Comparison of ENCODE assay signal across 8 cellular contexts in genomic region chr19:9309974-9310446, GRCh38. TPM values are rescaled to one million over a fixed set of nuclear protein-coding genes. Genes with fewer than 3 reads are reported as not detected.
A peak's percentile ranks its signal among the peaks of the same experiment; 100 is the strongest.
DNase-seq lines count a peak whose midpoint lies in the region; ATAC-seq and TF ChIP-seq lines count a peak whose summit lies in the region.

No MANE protein-coding gene starts in this region.

- H3K27me3 Mint-ChIP-seq in activated T-cell treated with anti-CD3 and anti-CD28 coated beads, Interleukin-2, amount 50 U/mL, for 4 hours (ENCODE audit: low read depth), result no peaks in the 10 kb centered on the region

- TF ChIP-seq RAD21 in liver (IDR thresholded peaks at IDR 0.05), result no peak

- TF ChIP-seq CTCF in liver (IDR thresholded peaks at IDR 0.05; ENCODE audit: low read depth, low read length, missing input control), result no peak

- peaks cover 8 to 27% (median 13%) of the 10 kb centered on the region in 4 donors for H3K9me3 ChIP-seq in liver (ENCODE audit: control insufficient read depth in 4 of 4, low read length in 3 of 4)

- H3K4me1 ChIP-seq in liver (ENCODE audit: control insufficient read depth in 4 of 4, insufficient read depth in 4 of 4, low read length in 3 of 4), result peaks cover 0 to 4% (median 1%) of the 10 kb centered on the region in 4 donors

- peak overlapping the region; percentile 75 to 77 for H3K27ac ChIP-seq in liver (ENCODE audit: low read depth in 1 of 2, low read length in 2 of 2)

- ATAC-seq in activated T-cell treated with anti-CD3 and anti-CD28 coated beads, Interleukin-2, amount 50 U/mL, for 4 hours, result peak; percentile 77 to 79
- ATAC-seq in HG02642 (IDR thresholded peaks at IDR 0.05; ENCODE audit: poor library complexity, unreplicated experiment) (peak; percentile 66), SK-N-SH treated with all-trans-retinoic acid at 6 μM for 48 hours (peak; percentile 92)

- peaks cover 9% of the 10 kb centered on the region for H3K9me3 Mint-ChIP-seq in activated T-cell treated with anti-CD3 and anti-CD28 coated beads, Interleukin-2, amount 50 U/mL, for 4 hours

- H3K4me3 ChIP-seq in liver (ENCODE audit: low read depth in 1 of 3, low read length in 3 of 3), result peak overlapping the region; percentile 66 to 78 (median 76)

- no peaks in the 10 kb centered on the region for H3K36me3 ChIP-seq in liver (ENCODE audit: control insufficient read depth in 4 of 4, insufficient read depth in 3 of 4, low read depth in 1 of 4, low read length in 3 of 4)

- no peaks in the 10 kb centered on the region for H3K27me3 ChIP-seq in liver (ENCODE audit: control insufficient read depth in 4 of 4, insufficient read depth in 4 of 4, low read length in 3 of 4)

- H3K4me1 Mint-ChIP-seq in activated T-cell treated with anti-CD3 and anti-CD28 coated beads, Interleukin-2, amount 50 U/mL, for 4 hours (ENCODE audit: low read depth), result peaks cover 16% of the 10 kb centered on the region

- H3K4me3 Mint-ChIP-seq in activated T-cell treated with anti-CD3 and anti-CD28 coated beads, Interleukin-2, amount 50 U/mL, for 4 hours, result peak overlapping the region; percentile 88

- no peak overlapping the region for H3K9ac ChIP-seq in liver (ENCODE audit: low read depth in 1 of 2, low read length in 2 of 2)

- WGBS in liver, result 12% methylated on average over 13 of the region's 13 CpGs

- DNase-seq in activated T-cell treated with anti-CD3 and anti-CD28 coated beads, Interleukin-2, amount 50 U/mL, for 4 hours, result peak; percentile 79
- DNase-seq in activated T-cell treated with anti-CD3 and anti-CD28 coated beads, Interleukin-2, amount 50 U/mL, for 48 hours, result no peak
- DNase-seq in NCI-H1092 treated with DMSO at 0.1 percent for 48 hours (lab: John Stamatoyannopoulos, UW) (peak; percentile 99), dermis blood vessel endothelial cell (peak; percentile 93)
- peak; percentile 93 for DNase-seq in stimulated activated CD8-positive, alpha-beta memory T cell treated with anti-CD3 and anti-CD28 coated beads, Interleukin-4, amount 100 ng/mL, for 48 hours

- peaks cover 12% of the 10 kb centered on the region for H3K36me3 Mint-ChIP-seq in activated T-cell treated with anti-CD3 and anti-CD28 coated beads, Interleukin-2, amount 50 U/mL, for 4 hours (ENCODE audit: insufficient read depth)

TF ChIP-seq in SK-N-SH treated with all-trans-retinoic acid at 6 μM for 48 hours, 23 proteins besides CTCF, POLR2A, EP300 and RAD21 (continues in another document):
- TF ChIP-seq ZC3H10 (CRISPR knock-in tag; IDR thresholded peaks at IDR 0.05) (no peak), CSDC2 (CRISPR knock-in tag; IDR thresholded peaks at IDR 0.05) (no peak), GLIS3 (CRISPR knock-in tag; IDR thresholded peaks at IDR 0.05) (no peak), ZNF565 (CRISPR knock-in tag; conservative IDR thresholded peaks at IDR 0.05; ENCODE audit: low read depth) (no peak), ARNTL (CRISPR knock-in tag; IDR thresholded peaks at IDR 0.05; ENCODE audit: borderline replicate concordance, low read depth) (no peak), ZNF8 (CRISPR knock-in tag; IDR thresholded peaks at IDR 0.05) (no peak), BACH2 (CRISPR knock-in tag; IDR thresholded peaks at IDR 0.05; ENCODE audit: borderline replicate concordance) (no peak), RARB (CRISPR knock-in tag; IDR thresholded peaks at IDR 0.05) (no peak), ESRRG (CRISPR knock-in tag; IDR thresholded peaks at IDR 0.05) (no peak), ZNF70 (CRISPR knock-in tag; IDR thresholded peaks at IDR 0.05) (no peak), ISL1 (CRISPR knock-in tag; IDR thresholded peaks at IDR 0.05) (no peak)
- TF ChIP-seq, protein P1, sequence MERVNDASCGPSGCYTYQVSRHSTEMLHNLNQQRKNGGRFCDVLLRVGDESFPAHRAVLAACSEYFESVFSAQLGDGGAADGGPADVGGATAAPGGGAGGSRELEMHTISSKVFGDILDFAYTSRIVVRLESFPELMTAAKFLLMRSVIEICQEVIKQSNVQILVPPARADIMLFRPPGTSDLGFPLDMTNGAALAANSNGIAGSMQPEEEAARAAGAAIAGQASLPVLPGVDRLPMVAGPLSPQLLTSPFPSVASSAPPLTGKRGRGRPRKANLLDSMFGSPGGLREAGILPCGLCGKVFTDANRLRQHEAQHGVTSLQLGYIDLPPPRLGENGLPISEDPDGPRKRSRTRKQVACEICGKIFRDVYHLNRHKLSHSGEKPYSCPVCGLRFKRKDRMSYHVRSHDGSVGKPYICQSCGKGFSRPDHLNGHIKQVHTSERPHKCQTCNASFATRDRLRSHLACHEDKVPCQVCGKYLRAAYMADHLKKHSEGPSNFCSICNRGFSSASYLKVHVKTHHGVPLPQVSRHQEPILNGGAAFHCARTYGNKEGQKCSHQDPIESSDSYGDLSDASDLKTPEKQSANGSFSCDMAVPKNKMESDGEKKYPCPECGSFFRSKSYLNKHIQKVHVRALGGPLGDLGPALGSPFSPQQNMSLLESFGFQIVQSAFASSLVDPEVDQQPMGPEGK (CRISPR knock-in tag; IDR thresholded peaks at IDR 0.05; ENCODE audit: borderline replicate concordance), result no peak

TF ChIP-seq in liver, 16 proteins besides CTCF, POLR2A, EP300 and RAD21:
- TF ChIP-seq GABPA (IDR thresholded peaks at IDR 0.05 in 1 of 2, conservative IDR thresholded peaks at IDR 0.05 in 1 of 2), result no peak
- TF ChIP-seq HNF4G (IDR thresholded peaks at IDR 0.05), result no peak
- peak; percentile 41 for TF ChIP-seq YY1 (IDR thresholded peaks at IDR 0.05)

RNA-seq across cellular contexts. Expression of gene ZNF699, which starts 0.4 kb away (rescaled TPM):
- total RNA-seq in activated T-cell treated with anti-CD3 and anti-CD28 coated beads, Interleukin-2, amount 50 U/mL, for 4 hours, result 1 to 10 TPM; 3.5 to 5.6 (median 3.8) TPM
- total RNA-seq in dermis blood vessel endothelial cell (7.2 and 9.4 TPM in 2 replicates), liver (1 to 10 TPM; 2.5 to 3.0 TPM)
- polyA plus RNA-seq in liver, result 1 to 10 TPM in 1 of 2 donors, under 1 TPM in 1; 0.91 to 1.1 TPM

RNA-seq across cellular contexts. Expression of gene ZNF559, which starts 14.0 kb away (rescaled TPM):
- 10 to 100 TPM in 1 of 3 donors, 1 to 10 TPM in 2; 6.6 to 11.0 (median 8.2) TPM for total RNA-seq in activated T-cell treated with anti-CD3 and anti-CD28 coated beads, Interleukin-2, amount 50 U/mL, for 4 hours
- total RNA-seq in dermis blood vessel endothelial cell (13.2 and 25.7 TPM in 2 replicates), liver (1 to 10 TPM; 2.6 to 6.2 TPM)
- 1 to 10 TPM; 3.1 to 4.1 TPM for polyA plus RNA-seq in liver

RNA-seq across cellular contexts. Expression of gene ZNF177, which starts 52.8 kb away (rescaled TPM):
- under 1 TPM in 2 of 3 donors, not detected in 1; 0.27 to 0.37 TPM for total RNA-seq in activated T-cell treated with anti-CD3 and anti-CD28 coated beads, Interleukin-2, amount 50 U/mL, for 4 hours
- total RNA-seq in dermis blood vessel endothelial cell, result 1.4 and 3.1 TPM in 2 replicates
- under 1 TPM; 0.51 to 0.67 TPM for total RNA-seq in liver
- under 1 TPM; 0.32 to 0.40 TPM for polyA plus RNA-seq in liver

RNA-seq across cellular contexts. Expression of gene OR7E24, which starts 59.3 kb away (rescaled TPM):
- total RNA-seq in activated T-cell treated with anti-CD3 and anti-CD28 coated beads, Interleukin-2, amount 50 U/mL, for 4 hours, result not detected
- total RNA-seq in dermis blood vessel endothelial cell (not detected in 2 replicates), liver (not detected)
- not detected for polyA plus RNA-seq in liver

Comparison
In these comparisons a context has a peak if more than half of its experiments do, and no peak if none do; other contexts are left out.
1. DNase-seq: peak in activated T-cell treated with anti-CD3 and anti-CD28 coated beads, Interleukin-2, amount 50 U/mL, for 4 hours (single experiment), NCI-H1092 treated with DMSO at 0.1 percent for 48 hours (single experiment), dermis blood vessel endothelial cell (single experiment) and stimulated activated CD8-positive, alpha-beta memory T cell treated with anti-CD3 and anti-CD28 coated beads, Interleukin-4, amount 100 ng/mL, for 48 hours (single experiment); none in activated T-cell treated with anti-CD3 and anti-CD28 coated beads, Interleukin-2, amount 50 U/mL, for 48 hours (0 of 2).
2. Peak in every context shown above with its lines, with median percentiles within 50 percentile points of each other: ATAC-seq.